16 cellular contexts compared by ENCODE assay signal in the genomic region with DNA sequence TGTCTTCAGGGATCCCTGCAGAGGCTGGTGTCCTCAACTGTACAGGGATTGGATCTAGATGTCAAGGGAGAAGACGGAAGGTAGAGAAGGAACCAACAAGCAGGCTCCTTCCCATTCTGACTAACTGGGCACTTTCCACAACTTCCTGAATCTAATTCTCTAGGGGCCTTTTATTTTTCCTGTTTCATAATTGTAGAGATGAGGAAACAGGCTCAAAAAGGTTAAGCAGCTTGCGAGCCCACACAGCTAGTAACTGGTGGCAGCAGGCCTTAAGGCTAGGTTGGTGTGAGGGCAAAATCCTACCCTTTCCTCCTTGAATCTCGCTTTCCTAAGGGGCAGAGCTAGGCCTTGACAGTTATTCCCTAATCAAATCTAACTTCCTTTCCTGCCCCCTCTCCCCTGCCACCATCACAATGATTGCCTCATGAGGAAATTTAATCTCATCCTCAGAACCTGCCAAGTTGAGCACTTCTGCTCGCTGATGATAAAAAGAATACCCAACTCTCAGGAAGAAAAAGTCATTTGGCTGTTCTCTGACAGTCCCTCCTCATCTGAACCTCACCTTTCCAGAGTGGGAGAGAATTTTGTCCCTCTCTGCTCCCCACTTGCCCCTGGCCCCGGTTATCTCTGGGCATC. TPM values are rescaled to one million over a fixed set of nuclear protein-coding genes. Genes with fewer than 3 reads are reported as not detected.
DNase-seq lines count a peak whose midpoint lies in the region; ATAC-seq and TF ChIP-seq lines count a peak whose summit lies in the region.
"Had no signal": no experiment of that assay in that cellular context is flagged by ENCODE, and none has a peak within 500 bp of the region (broad histone marks: within the 10 kb centered on the region; RNA-seq: fewer than 3 reads in every experiment).

No MANE protein-coding gene starts in this region.

- no peaks in the 10 kb centered on the region for H3K27me3 ChIP-seq in right cardiac atrium (ENCODE audit: control insufficient read depth, insufficient read depth)
- no peaks in the 10 kb centered on the region for H3K27me3 ChIP-seq in upper lobe of right lung

- H3K27ac ChIP-seq in right cardiac atrium (ENCODE audit: low read length) (no peak overlapping the region), upper lobe of right lung (no peak overlapping the region)
- H3K27ac ChIP-seq: heart right ventricle had no signal

- H3K36me3 ChIP-seq in upper lobe of right lung = no peaks in the 10 kb centered on the region
- H3K36me3 ChIP-seq: heart right ventricle had no signal

- ATAC-seq in right cardiac atrium (peak; percentile 39 to 41), Right ventricle myocardium inferior (no peak), upper lobe of right lung (peak; percentile 56), GM18511 (IDR thresholded peaks at IDR 0.05; ENCODE audit: unreplicated experiment) (no peak)

- TF ChIP-seq CTCF in upper lobe of right lung (IDR thresholded peaks at IDR 0.05) = no peak

- no peaks in the 10 kb centered on the region for H3K9me3 ChIP-seq in right cardiac atrium (ENCODE audit: control insufficient read depth, low read length)
- no peaks in the 10 kb centered on the region for H3K9me3 ChIP-seq in upper lobe of right lung
- H3K9me3 ChIP-seq: heart right ventricle, SK-N-SH had no signal

- WGBS in right cardiac atrium = 53% methylated on average over 5 of the region's 5 CpGs

- DNase-seq in right cardiac atrium (no peak), Right ventricle myocardium inferior (ENCODE audit: missing footprints) (no peak), SIG-M5 treated with dmso at 0.1 percent for 504 hours (lab: John Stamatoyannopoulos, UW; ENCODE audit: unreplicated experiment) (peak; percentile 95), fibroblast of gingiva (ENCODE audit: low read depth) (peak; percentile 44), upper lobe of right lung (no peak), T-helper 2 cell (no peak), cortex of kidney (lab: John Stamatoyannopoulos, UW) (no peak)
- DNase-seq: activated CD4-positive, alpha-beta T cell treated with anti-CD3 and anti-CD28 coated beads for 1 hour; endodermal cell; H7; heart right ventricle; NCI-H1694; NCI-H82; posterior cingulate gyrus; SK-N-SH had no signal

- H3K4me3 ChIP-seq in right cardiac atrium (ENCODE audit: low read length) (no peak overlapping the region), upper lobe of right lung (no peak overlapping the region)
- H3K4me3 ChIP-seq: heart right ventricle had no signal

- H3K4me1 ChIP-seq in right cardiac atrium (ENCODE audit: control insufficient read depth, insufficient read depth, low read length) = no peaks in the 10 kb centered on the region
- peaks cover 6% of the 10 kb centered on the region for H3K4me1 ChIP-seq in upper lobe of right lung

- intact Hi-C loops in right cardiac atrium (cut with DNase I) = loop anchor here in 3 of 4 donors (5.0 kb wide), 3 partner anchors 145 to 485 kb away; no protein-coding TSS in a partner anchor
- intact Hi-C loops in Right ventricle myocardium inferior (cut with DNase I) = loop anchor here (5.0 kb wide), 1 partner anchor 480 kb away; no protein-coding TSS in a partner anchor
- intact Hi-C loops in upper lobe of right lung (cut with DNase I) = no loop called here

RNA-seq across cellular contexts. Expression of a gene that starts 35.7 kb away (rescaled TPM):
- total RNA-seq in right cardiac atrium (10 to 100 TPM; 31.5 to 42.6 (median 37.2) TPM), Right ventricle myocardium inferior (51.7 TPM), upper lobe of right lung (59.8 TPM)
- polyA plus RNA-seq in right cardiac atrium = 30.7 TPM

Comparison
In these comparisons a context has a peak if more than half of its experiments do, and no peak if none do; other contexts are left out.
1. ATAC-seq: peak in right cardiac atrium (2 of 2) and upper lobe of right lung (single experiment); none in Right ventricle myocardium inferior (single experiment) and GM18511 (single experiment).
2. DNase-seq: peak in SIG-M5 treated with dmso at 0.1 percent for 504 hours (single experiment) and fibroblast of gingiva (single experiment); none in right cardiac atrium (0 of 3), Right ventricle myocardium inferior (single experiment), upper lobe of right lung (single experiment), T-helper 2 cell (0 of 5) and cortex of kidney (single experiment).